In the genomic region with DNA sequence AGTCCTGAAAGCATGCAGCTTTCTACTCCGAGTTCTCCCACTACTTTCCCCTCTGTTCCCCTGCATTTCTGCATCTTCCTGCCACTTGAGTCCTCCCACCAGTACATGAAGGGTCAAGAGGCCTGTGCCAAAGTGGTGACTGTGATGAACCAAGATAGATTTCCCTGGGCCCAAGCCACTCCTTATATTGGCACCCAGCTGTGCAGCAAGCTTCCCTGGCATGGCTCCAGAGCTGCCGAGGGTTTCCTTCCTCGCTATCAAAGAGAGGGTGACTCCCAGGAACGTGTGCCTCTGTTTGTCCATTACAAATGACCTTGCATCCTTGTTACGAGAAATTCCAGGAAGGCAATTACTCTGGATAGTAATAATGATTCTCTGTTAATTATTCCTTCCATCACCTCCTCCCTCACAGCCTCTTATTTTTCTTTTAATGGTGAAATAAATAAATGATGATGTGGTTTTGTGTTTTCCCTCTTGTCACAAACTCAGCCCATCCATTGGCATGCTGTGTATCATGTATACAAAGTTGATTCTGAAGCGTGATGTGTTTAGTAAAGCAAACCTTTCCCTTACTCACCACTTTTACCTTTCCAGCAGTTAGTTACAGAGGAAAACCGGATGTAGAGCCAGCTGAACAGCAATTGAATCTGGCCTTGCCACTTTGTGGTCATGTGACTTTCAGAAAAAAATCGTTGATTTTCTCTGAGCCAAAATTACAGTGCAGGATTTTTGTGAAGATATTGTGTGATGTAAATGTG, we compare ENCODE assay signal across 12 cellular contexts. TPM values are rescaled to one million over a fixed set of nuclear protein-coding genes. Genes with fewer than 3 reads are reported as not detected.
A peak's percentile ranks its signal among the peaks of the same experiment; 100 is the strongest.
DNase-seq lines count a peak whose midpoint lies in the region; ATAC-seq and TF ChIP-seq lines count a peak whose summit lies in the region.
"Had no signal": no experiment of that assay in that cellular context is flagged by ENCODE, and none has a peak within 500 bp of the region (broad histone marks: within the 10 kb centered on the region; RNA-seq: fewer than 3 reads in every experiment).

No MANE protein-coding gene starts in this region.

- intact Hi-C loops in posterior vena cava (cut with DNase I): loop anchor here in 1 of 2 donors (5.0 to 10.0 kb wide), 2 partner anchors 72 to 680 kb away; no protein-coding TSS in a partner anchor

- DNase-seq in COR-L47 (lab: John Stamatoyannopoulos, UW) (peak; percentile 29), NCI-H2227 (lab: John Stamatoyannopoulos, UW; ENCODE audit: unreplicated experiment) (peak; percentile 50), omental fat pad (ENCODE audit: low spot score) (no peak), cortex of kidney (lab: John Stamatoyannopoulos, UW) (no peak), posterior vena cava (ENCODE audit: low spot score) (no peak)
- no peak for DNase-seq in activated T-cell treated with anti-CD3 and anti-CD28 coated beads, Interleukin-2, amount 50 U/mL, for 1 hour
- DNase-seq in activated T-cell treated with anti-CD3 and anti-CD28 coated beads, Interleukin-2, amount 50 U/mL, for 48 hours: no peak
- DNase-seq: Caco-2 had no signal

- ATAC-seq in esophagus mucosa (peak; percentile 51), omental fat pad (ENCODE audit: low FRiP score) (peak; percentile 17)
- ATAC-seq: activated CD4-positive, CD25-positive, alpha-beta regulatory T cell treated with anti-CD3 and anti-CD28 coated beads, Interleukin-2, amount 50 U/mL, for 24 hours; Panc1; stimulated activated effector memory CD8-positive, alpha-beta T cell treated with anti-CD3 and anti-CD28 coated beads, Interleukin-12 subunit alpha, Interleukin-12 subunit beta, amount 100 ng/mL, for 72 hours had no signal

- no peak for TF ChIP-seq CTCF in omental fat pad (IDR thresholded peaks at IDR 0.05)

RNA-seq across cellular contexts. Expression of a gene that starts 8.3 kb away (rescaled TPM):
- total RNA-seq in esophagus mucosa (30.4 TPM), omental fat pad (10 to 100 TPM; 22.5 to 32.9 (median 25.6) TPM), posterior vena cava (10 to 100 TPM; 36.2 to 44.6 TPM)

RNA-seq across cellular contexts. Expression of a gene that starts 14.7 kb away (rescaled TPM):
- 28.3 TPM for total RNA-seq in esophagus mucosa
- 10 to 100 TPM; 18.2 to 59.1 (median 27.3) TPM for total RNA-seq in omental fat pad
- 10 to 100 TPM; 41.7 to 50.2 TPM for total RNA-seq in posterior vena cava

RNA-seq across cellular contexts. Expression of a gene that starts 25.8 kb away (rescaled TPM):
- total RNA-seq in esophagus mucosa: not detected
- not detected for total RNA-seq in omental fat pad
- not detected for total RNA-seq in posterior vena cava
- total RNA-seq: Caco-2 had no signal

RNA-seq across cellular contexts. Expression of a gene that starts 49.9 kb away (rescaled TPM):
- total RNA-seq in esophagus mucosa (not detected), omental fat pad (not detected), posterior vena cava (not detected)
- total RNA-seq: Caco-2 had no signal

Comparison
In these comparisons a context has a peak if more than half of its experiments do, and no peak if none do; other contexts are left out.
1. DNase-seq: peak in COR-L47 (single experiment) and NCI-H2227 (single experiment); none in omental fat pad (single experiment), cortex of kidney (single experiment), activated T-cell treated with anti-CD3 and anti-CD28 coated beads, Interleukin-2, amount 50 U/mL, for 1 hour (single experiment), activated T-cell treated with anti-CD3 and anti-CD28 coated beads, Interleukin-2, amount 50 U/mL, for 48 hours (0 of 2) and posterior vena cava (single experiment).